ENCODE assay signal across 1 cellular context in the genomic region with DNA sequence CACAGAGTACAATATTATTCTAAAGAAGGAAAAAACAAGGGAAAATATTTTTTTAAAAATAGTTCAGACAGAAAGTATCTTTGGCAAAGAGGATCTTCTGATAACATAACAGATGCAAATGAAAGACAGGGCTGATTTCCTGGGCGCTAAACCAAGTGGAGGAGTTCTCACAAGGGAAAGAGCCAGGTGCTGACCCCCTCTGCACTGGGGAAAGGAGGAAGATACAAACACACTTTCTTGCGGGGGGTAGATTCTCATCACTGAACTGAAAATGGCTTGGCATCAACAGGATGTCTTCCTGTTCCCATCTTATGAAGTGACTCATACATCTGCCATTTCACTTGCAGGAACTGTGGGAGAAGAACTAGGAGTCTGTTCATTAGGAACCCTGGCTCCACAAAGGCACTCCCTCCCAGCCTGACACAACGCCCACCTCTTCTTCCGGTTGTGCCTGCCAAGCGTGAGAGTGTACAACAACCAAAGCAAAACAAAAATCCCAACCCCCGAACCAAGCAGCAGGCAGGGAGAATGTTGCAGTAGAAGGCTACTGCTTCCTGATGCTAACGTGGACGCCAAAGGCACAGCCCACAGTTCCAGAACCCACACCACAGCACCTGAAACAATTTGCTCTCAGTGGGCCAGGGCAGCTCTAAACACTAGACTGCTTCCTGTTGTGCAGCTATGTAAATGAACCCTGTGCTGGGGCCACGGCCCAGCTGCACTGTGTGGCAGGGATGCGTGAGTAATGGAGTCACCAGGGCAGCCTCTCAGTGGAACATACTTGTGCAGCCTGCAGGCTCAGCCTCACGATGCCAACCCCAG.
TF ChIP-seq lines count a peak whose summit lies in the region.

No MANE protein-coding gene starts in this region.

TF ChIP-seq in HEK293, 187 proteins besides CTCF, POLR2A, EP300 and RAD21 (continued from another document):
- TF ChIP-seq, protein P1, sequence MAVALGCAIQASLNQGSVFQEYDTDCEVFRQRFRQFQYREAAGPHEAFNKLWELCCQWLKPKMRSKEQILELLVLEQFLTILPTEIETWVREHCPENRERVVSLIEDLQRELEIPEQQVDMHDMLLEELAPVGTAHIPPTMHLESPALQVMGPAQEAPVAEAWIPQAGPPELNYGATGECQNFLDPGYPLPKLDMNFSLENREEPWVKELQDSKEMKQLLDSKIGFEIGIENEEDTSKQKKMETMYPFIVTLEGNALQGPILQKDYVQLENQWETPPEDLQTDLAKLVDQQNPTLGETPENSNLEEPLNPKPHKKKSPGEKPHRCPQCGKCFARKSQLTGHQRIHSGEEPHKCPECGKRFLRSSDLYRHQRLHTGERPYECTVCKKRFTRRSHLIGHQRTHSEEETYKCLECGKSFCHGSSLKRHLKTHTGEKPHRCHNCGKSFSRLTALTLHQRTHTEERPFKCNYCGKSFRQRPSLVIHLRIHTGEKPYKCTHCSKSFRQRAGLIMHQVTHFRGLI (tag by site-specific recombination; IDR thresholded peaks at IDR 0.05): no peak
- TF ChIP-seq ZNF292 (tag by site-specific recombination; IDR thresholded peaks at IDR 0.05; ENCODE audit: borderline replicate concordance, low read depth) (no peak), KLF9 (tag by site-specific recombination; IDR thresholded peaks at IDR 0.05; ENCODE audit: low read depth) (peak; percentile 33; the same call in 1 of the 2 replicates), ZSCAN30 (tag by site-specific recombination; IDR thresholded peaks at IDR 0.05) (no peak), ZNF248 (tag by site-specific recombination; IDR thresholded peaks at IDR 0.05) (no peak), SP3 (tag by site-specific recombination; IDR thresholded peaks at IDR 0.05) (no peak), ZNF658 (tag by site-specific recombination; IDR thresholded peaks at IDR 0.05) (no peak), ZFHX2 (tag by site-specific recombination; conservative IDR thresholded peaks at IDR 0.05) (peak; percentile 89), GLIS1 (tag by site-specific recombination; IDR thresholded peaks at IDR 0.05) (no peak), GLI2 (tag by site-specific recombination; IDR thresholded peaks at IDR 0.05; ENCODE audit: borderline replicate concordance, low read depth) (no peak), ZIC2 (tag by site-specific recombination; IDR thresholded peaks at IDR 0.05) (peak; percentile 65), ZNF138 (tag by site-specific recombination; IDR thresholded peaks at IDR 0.05; ENCODE audit: borderline replicate concordance) (no peak), ZNF660 (tag by site-specific recombination; IDR thresholded peaks at IDR 0.05) (no peak), SP2 (tag by site-specific recombination; IDR thresholded peaks at IDR 0.05) (peak; percentile 23; the same call in 1 of the 2 replicates), ZNF2 (tag by site-specific recombination; IDR thresholded peaks at IDR 0.05) (peak; percentile 38; the same call in 1 of the 2 replicates), ZNF211 (tag by site-specific recombination; IDR thresholded peaks at IDR 0.05; ENCODE audit: low read depth) (no peak), ZNF24 (tag by site-specific recombination; IDR thresholded peaks at IDR 0.05) (no peak), GLI4 (tag by site-specific recombination; IDR thresholded peaks at IDR 0.05) (no peak), ZNF335 (tag by site-specific recombination; conservative IDR thresholded peaks at IDR 0.05) (no peak), ZNF571 (tag by site-specific recombination; IDR thresholded peaks at IDR 0.05) (no peak), ZNF560 (tag by site-specific recombination; IDR thresholded peaks at IDR 0.05; ENCODE audit: borderline replicate concordance) (no peak), ZXDB (tag by site-specific recombination; IDR thresholded peaks at IDR 0.05) (no peak)
- TF ChIP-seq, protein P2, sequence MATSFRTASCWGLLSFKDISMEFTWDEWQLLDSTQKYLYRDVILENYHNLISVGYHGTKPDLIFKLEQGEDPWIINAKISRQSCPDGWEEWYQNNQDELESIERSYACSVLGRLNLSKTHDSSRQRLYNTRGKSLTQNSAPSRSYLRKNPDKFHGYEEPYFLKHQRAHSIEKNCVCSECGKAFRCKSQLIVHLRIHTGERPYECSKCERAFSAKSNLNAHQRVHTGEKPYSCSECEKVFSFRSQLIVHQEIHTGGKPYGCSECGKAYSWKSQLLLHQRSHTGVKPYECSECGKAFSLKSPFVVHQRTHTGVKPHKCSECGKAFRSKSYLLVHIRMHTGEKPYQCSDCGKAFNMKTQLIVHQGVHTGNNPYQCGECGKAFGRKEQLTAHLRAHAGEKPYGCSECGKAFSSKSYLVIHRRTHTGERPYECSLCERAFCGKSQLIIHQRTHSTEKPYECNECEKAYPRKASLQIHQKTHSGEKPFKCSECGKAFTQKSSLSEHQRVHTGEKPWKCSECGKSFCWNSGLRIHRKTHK (tag by site-specific recombination; IDR thresholded peaks at IDR 0.05): no peak
- TF ChIP-seq, protein P3, sequence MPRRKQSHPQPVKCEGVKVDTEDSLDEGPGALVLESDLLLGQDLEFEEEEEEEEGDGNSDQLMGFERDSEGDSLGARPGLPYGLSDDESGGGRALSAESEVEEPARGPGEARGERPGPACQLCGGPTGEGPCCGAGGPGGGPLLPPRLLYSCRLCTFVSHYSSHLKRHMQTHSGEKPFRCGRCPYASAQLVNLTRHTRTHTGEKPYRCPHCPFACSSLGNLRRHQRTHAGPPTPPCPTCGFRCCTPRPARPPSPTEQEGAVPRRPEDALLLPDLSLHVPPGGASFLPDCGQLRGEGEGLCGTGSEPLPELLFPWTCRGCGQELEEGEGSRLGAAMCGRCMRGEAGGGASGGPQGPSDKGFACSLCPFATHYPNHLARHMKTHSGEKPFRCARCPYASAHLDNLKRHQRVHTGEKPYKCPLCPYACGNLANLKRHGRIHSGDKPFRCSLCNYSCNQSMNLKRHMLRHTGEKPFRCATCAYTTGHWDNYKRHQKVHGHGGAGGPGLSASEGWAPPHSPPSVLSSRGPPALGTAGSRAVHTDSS (tag by site-specific recombination; IDR thresholded peaks at IDR 0.05): no peak
- TF ChIP-seq, protein P4, sequence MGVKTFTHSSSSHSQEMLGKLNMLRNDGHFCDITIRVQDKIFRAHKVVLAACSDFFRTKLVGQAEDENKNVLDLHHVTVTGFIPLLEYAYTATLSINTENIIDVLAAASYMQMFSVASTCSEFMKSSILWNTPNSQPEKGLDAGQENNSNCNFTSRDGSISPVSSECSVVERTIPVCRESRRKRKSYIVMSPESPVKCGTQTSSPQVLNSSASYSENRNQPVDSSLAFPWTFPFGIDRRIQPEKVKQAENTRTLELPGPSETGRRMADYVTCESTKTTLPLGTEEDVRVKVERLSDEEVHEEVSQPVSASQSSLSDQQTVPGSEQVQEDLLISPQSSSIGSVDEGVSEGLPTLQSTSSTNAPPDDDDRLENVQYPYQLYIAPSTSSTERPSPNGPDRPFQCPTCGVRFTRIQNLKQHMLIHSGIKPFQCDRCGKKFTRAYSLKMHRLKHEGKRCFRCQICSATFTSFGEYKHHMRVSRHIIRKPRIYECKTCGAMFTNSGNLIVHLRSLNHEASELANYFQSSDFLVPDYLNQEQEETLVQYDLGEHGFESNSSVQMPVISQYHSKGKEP (tag by site-specific recombination; IDR thresholded peaks at IDR 0.05): no peak
- TF ChIP-seq, protein P5, sequence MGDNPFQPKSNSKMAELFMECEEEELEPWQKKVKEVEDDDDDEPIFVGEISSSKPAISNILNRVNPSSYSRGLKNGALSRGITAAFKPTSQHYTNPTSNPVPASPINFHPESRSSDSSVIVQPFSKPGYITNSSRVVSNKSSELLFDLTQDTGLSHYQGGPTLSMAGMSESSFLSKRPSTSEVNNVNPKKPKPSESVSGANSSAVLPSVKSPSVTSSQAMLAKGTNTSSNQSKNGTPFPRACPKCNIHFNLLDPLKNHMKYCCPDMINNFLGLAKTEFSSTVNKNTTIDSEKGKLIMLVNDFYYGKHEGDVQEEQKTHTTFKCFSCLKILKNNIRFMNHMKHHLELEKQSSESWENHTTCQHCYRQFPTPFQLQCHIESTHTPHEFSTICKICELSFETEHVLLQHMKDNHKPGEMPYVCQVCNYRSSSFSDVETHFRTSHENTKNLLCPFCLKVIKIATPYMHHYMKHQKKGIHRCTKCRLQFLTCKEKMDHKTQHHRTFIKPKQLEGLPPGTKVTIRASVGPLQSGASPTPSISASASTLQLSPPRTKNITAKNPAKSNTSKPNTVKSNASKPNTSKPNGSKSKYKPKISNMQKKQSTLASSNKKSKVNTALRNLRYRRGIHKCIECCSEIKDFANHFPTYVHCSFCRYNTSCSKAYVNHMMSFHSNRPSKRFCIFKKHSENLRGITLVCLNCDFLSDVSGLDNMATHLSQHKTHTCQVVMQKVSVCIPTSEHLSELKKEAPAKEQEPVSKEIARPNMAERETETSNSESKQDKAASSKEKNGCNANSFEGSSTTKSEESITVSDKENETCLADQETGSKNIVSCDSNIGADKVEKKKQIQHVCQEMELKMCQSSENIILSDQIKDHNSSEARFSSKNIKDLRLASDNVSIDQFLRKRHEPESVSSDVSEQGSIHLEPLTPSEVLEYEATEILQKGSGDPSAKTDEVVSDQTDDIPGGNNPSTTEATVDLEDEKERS (tag by site-specific recombination; IDR thresholded peaks at IDR 0.05): no peak
- TF ChIP-seq, protein P6, sequence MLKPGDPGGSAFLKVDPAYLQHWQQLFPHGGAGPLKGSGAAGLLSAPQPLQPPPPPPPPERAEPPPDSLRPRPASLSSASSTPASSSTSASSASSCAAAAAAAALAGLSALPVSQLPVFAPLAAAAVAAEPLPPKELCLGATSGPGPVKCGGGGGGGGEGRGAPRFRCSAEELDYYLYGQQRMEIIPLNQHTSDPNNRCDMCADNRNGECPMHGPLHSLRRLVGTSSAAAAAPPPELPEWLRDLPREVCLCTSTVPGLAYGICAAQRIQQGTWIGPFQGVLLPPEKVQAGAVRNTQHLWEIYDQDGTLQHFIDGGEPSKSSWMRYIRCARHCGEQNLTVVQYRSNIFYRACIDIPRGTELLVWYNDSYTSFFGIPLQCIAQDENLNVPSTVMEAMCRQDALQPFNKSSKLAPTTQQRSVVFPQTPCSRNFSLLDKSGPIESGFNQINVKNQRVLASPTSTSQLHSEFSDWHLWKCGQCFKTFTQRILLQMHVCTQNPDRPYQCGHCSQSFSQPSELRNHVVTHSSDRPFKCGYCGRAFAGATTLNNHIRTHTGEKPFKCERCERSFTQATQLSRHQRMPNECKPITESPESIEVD (tag by site-specific recombination; IDR thresholded peaks at IDR 0.05): no peak
- TF ChIP-seq, protein P7, sequence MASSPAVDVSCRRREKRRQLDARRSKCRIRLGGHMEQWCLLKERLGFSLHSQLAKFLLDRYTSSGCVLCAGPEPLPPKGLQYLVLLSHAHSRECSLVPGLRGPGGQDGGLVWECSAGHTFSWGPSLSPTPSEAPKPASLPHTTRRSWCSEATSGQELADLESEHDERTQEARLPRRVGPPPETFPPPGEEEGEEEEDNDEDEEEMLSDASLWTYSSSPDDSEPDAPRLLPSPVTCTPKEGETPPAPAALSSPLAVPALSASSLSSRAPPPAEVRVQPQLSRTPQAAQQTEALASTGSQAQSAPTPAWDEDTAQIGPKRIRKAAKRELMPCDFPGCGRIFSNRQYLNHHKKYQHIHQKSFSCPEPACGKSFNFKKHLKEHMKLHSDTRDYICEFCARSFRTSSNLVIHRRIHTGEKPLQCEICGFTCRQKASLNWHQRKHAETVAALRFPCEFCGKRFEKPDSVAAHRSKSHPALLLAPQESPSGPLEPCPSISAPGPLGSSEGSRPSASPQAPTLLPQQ (tag by site-specific recombination; IDR thresholded peaks at IDR 0.05): 0 out of 2 replicates have a peak, but pooled peaks have one; percentile 16
- TF ChIP-seq, protein P8, sequence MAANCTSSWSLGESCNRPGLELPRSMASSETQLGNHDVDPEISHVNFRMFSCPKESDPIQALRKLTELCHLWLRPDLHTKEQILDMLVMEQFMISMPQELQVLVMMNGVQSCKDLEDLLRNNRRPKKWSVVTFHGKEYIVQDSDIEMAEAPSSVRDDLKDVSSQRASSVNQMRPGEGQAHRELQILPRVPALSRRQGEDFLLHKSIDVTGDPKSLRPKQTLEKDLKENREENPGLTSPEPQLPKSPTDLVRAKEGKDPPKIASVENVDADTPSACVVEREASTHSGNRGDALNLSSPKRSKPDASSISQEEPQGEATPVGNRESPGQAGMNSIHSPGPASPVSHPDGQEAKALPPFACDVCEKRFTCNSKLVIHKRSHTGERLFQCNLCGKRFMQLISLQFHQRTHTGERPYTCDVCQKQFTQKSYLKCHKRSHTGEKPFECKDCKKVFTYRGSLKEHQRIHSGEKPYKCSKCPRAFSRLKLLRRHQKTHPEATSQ (tag by site-specific recombination; IDR thresholded peaks at IDR 0.05): no peak
